Comparison of ENCODE assay signal across 8 cellular contexts in genomic region chr9:114487607-114488300, GRCh38. TPM values are rescaled to one million over a fixed set of nuclear protein-coding genes. Genes with fewer than 3 reads are reported as not detected.
DNase-seq lines count a peak whose midpoint lies in the region; ATAC-seq and TF ChIP-seq lines count a peak whose summit lies in the region.

No MANE protein-coding gene starts in this region.

- peak; percentile 72 for ATAC-seq in HG02981 (IDR thresholded peaks at IDR 0.05; ENCODE audit: unreplicated experiment)

- H3K4me1 ChIP-seq in liver (ENCODE audit: control insufficient read depth in 4 of 4, insufficient read depth in 4 of 4, low read length in 3 of 4) = no peaks in the 10 kb centered on the region

- no peaks in the 10 kb centered on the region for H3K27me3 ChIP-seq in liver (ENCODE audit: control insufficient read depth in 4 of 4, insufficient read depth in 4 of 4, low read length in 3 of 4)

- H3K27ac ChIP-seq in liver (ENCODE audit: low read depth in 1 of 2, low read length in 2 of 2) = no peak overlapping the region

- DNase-seq in NK-92 treated with Interleukin-12 subunit alpha and Interleukin-12 subunit beta, amount 100 ng/mL, for 24 hours (lab: John Stamatoyannopoulos, UW) = peak; percentile 31
- DNase-seq in NK-92 (lab: John Stamatoyannopoulos, UW; ENCODE audit: unreplicated experiment) (no peak), NCI-H2196 treated with DMSO at 0.1 percent for 48 hours (lab: John Stamatoyannopoulos, UW; ENCODE audit: unreplicated experiment) (peak; percentile 25), chondrocyte (ENCODE audit: low spot score) (no peak)
- DNase-seq in activated CD4-positive, CD25-positive, alpha-beta regulatory T cell treated with anti-CD3 and anti-CD28 coated beads, Interleukin-2, amount 50 U/mL, for 72 hours = peak; percentile 63
- peak; percentile 14 for DNase-seq in stimulated activated CD8-positive, alpha-beta memory T cell treated with anti-CD3 and anti-CD28 coated beads, Interleukin-12 subunit alpha, Interleukin-12 subunit beta, amount 100 ng/mL, for 4 hours (ENCODE audit: low read depth)

- no peaks in the 10 kb centered on the region for H3K9me3 Mint-ChIP-seq in chondrocyte (ENCODE audit: low read depth)

- no peak overlapping the region for H3K27ac Mint-ChIP-seq in chondrocyte (ENCODE audit: unreplicated experiment)

- peak; percentile 86 for TF ChIP-seq CTCF in chondrocyte (IDR thresholded peaks at IDR 0.05)
- TF ChIP-seq CTCF in liver (IDR thresholded peaks at IDR 0.05; ENCODE audit: low read depth, low read length, missing input control) = peak; percentile 94

- H3K9ac ChIP-seq in liver (ENCODE audit: low read depth in 1 of 2, low read length in 2 of 2) = no peak overlapping the region

- no peak overlapping the region for H3K4me3 Mint-ChIP-seq in chondrocyte (ENCODE audit: unreplicated experiment)

- H3K4me3 ChIP-seq in liver (ENCODE audit: low read depth in 1 of 3, low read length in 3 of 3) = no peak overlapping the region

- H3K36me3 ChIP-seq in liver (ENCODE audit: control insufficient read depth in 4 of 4, insufficient read depth in 3 of 4, low read depth in 1 of 4, low read length in 3 of 4) = no peaks in the 10 kb centered on the region

- H3K36me3 Mint-ChIP-seq in chondrocyte (ENCODE audit: low read depth) = no peaks in the 10 kb centered on the region

- 72% methylated on average over 6 of the region's 6 CpGs for WGBS in liver

- H3K9me3 ChIP-seq in liver (ENCODE audit: control insufficient read depth in 4 of 4, low read length in 3 of 4) = no peaks in the 10 kb centered on the region

- peak; percentile 93 to 97 for TF ChIP-seq RAD21 in liver (IDR thresholded peaks at IDR 0.05)

- H3K4me1 Mint-ChIP-seq in chondrocyte (ENCODE audit: low read depth) = peaks cover 6% of the 10 kb centered on the region

- no peaks in the 10 kb centered on the region for H3K27me3 Mint-ChIP-seq in chondrocyte (ENCODE audit: low read depth)

TF ChIP-seq in liver, 16 proteins besides CTCF, POLR2A, EP300 and RAD21:
- TF ChIP-seq TAF1 (conservative IDR thresholded peaks at IDR 0.05) = no peak
- TF ChIP-seq JUND (IDR thresholded peaks at IDR 0.05) = no peak
- no peak for TF ChIP-seq FOXA2 (IDR thresholded peaks at IDR 0.05)

RNA-seq across cellular contexts. Expression of gene WHRN, which starts 17.5 kb away (rescaled TPM):
- total RNA-seq in chondrocyte = 6.9 to 14.9 TPM (median 6.9 TPM) in 3 replicates
- 1 to 10 TPM in 1 of 2 donors, under 1 TPM in 1; 0.42 to 1.9 TPM for total RNA-seq in liver
- polyA plus RNA-seq in liver = 1 to 10 TPM in 1 of 2 donors, under 1 TPM in 1; 0.67 to 1.1 TPM

Comparison
In these comparisons a context has a peak if more than half of its experiments do, and no peak if none do; other contexts are left out.
1. DNase-seq: peak in NK-92 treated with Interleukin-12 subunit alpha and Interleukin-12 subunit beta, amount 100 ng/mL, for 24 hours (single experiment), NCI-H2196 treated with DMSO at 0.1 percent for 48 hours (single experiment), activated CD4-positive, CD25-positive, alpha-beta regulatory T cell treated with anti-CD3 and anti-CD28 coated beads, Interleukin-2, amount 50 U/mL, for 72 hours (single experiment) and stimulated activated CD8-positive, alpha-beta memory T cell treated with anti-CD3 and anti-CD28 coated beads, Interleukin-12 subunit alpha, Interleukin-12 subunit beta, amount 100 ng/mL, for 4 hours (single experiment); none in NK-92 (single experiment) and chondrocyte (single experiment).